ENCODE assay signal across 8 cellular contexts in the genomic region with DNA sequence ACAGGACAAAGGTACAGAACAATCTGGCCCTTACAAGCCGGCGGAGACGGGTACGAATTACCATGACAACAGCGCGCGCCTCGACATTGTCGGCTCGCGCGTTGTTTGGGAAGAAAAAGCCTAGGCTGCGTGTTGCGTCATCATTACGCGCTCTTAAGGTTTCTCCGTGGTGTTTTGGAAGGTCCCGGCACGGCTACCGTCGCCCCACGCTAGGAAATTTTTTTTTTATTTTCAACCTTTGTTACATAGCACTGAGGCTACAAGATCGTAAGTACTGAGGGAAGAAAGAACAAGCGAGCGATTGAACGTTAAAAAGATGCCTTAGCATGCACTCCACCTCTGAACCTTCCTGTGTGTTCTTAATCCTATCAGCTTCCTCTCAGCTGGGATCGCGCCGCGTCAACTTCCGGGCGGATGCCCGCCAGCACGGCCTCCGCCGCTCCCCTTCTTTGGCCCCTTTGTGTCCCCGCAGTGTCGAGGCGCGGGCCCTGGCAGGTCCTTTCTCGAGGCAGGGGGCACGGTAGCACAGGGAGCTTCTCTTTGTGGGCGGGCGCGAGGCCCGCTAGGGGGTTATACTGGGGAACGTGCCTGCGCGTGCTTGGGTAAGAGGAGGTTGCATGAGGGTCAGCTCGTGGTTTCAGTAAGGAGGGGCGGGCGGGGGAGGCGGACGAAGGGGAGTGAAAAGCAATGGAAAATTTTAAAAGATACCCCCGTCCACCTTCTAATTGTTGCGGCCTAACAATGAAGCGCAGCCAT. TPM values are rescaled to one million over a fixed set of nuclear protein-coding genes. Genes with fewer than 3 reads are reported as not detected.
DNase-seq lines count a peak whose midpoint lies in the region; ATAC-seq and TF ChIP-seq lines count a peak whose summit lies in the region.

A gene with protein sequence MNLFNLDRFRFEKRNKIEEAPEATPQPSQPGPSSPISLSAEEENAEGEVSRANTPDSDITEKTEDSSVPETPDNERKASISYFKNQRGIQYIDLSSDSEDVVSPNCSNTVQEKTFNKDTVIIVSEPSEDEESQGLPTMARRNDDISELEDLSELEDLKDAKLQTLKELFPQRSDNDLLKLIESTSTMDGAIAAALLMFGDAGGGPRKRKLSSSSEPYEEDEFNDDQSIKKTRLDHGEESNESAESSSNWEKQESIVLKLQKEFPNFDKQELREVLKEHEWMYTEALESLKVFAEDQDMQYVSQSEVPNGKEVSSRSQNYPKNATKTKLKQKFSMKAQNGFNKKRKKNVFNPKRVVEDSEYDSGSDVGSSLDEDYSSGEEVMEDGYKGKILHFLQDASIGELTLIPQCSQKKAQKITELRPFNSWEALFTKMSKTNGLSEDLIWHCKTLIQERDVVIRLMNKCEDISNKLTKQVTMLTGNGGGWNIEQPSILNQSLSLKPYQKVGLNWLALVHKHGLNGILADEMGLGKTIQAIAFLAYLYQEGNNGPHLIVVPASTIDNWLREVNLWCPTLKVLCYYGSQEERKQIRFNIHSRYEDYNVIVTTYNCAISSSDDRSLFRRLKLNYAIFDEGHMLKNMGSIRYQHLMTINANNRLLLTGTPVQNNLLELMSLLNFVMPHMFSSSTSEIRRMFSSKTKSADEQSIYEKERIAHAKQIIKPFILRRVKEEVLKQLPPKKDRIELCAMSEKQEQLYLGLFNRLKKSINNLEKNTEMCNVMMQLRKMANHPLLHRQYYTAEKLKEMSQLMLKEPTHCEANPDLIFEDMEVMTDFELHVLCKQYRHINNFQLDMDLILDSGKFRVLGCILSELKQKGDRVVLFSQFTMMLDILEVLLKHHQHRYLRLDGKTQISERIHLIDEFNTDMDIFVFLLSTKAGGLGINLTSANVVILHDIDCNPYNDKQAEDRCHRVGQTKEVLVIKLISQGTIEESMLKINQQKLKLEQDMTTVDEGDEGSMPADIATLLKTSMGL (plus strand): TSS at position 397 of the 756 bp plus-strand sequence. CDS start 530 bp downstream, outside the sequence.

- intact Hi-C loops in testis (cut with DNase I; ENCODE audit: low total_unique reads), result no loop called here

- H3K4me3 ChIP-seq in GM06990 (replicated peaks; ENCODE audit: low read depth, low read length) (peak within 1 kb of the TSS; percentile 86), testis (peak within 1 kb of the TSS; percentile 82 to 85)

- H3K4me3 Mint-ChIP-seq in activated naive CD4-positive, alpha-beta T cell treated with anti-CD3 and anti-CD28 coated beads, Interleukin-2, amount 50 U/mL, for 24 hours, result peak within 1 kb of the TSS; percentile 99

- H3K4me1 Mint-ChIP-seq in activated naive CD4-positive, alpha-beta T cell treated with anti-CD3 and anti-CD28 coated beads, Interleukin-2, amount 50 U/mL, for 24 hours, result peaks cover 42% of the 10 kb centered on the region

- H3K27ac Mint-ChIP-seq in activated naive CD4-positive, alpha-beta T cell treated with anti-CD3 and anti-CD28 coated beads, Interleukin-2, amount 50 U/mL, for 24 hours, result peak within 1 kb of the TSS; percentile 100

- peaks cover 14% of the 10 kb centered on the region for H3K4me1 ChIP-seq in testis

- WGBS in testis, 2 donors, result 0 to 1% methylated on average over 35 to 57 of the region's 57 CpGs

- peak; percentile 90 for DNase-seq in GM06990 (ENCODE audit: extremely low read depth, insufficient read length)
- peak; percentile 97 for DNase-seq in NCI-H1092 (lab: John Stamatoyannopoulos, UW)
- DNase-seq in glomerular visceral epithelial cell (ENCODE audit: extremely low spot score), result peak; percentile 91
- DNase-seq in omental fat pad (ENCODE audit: low spot score), result peak; percentile 75
- peak; percentile 98 for DNase-seq in testis

- no peak for TF ChIP-seq CTCF in GM06990 (IDR thresholded peaks at IDR 0.05; ENCODE audit: insufficient read depth, low read length, poor library complexity, severe bottlenecking)
- no peak for TF ChIP-seq CTCF in omental fat pad (IDR thresholded peaks at IDR 0.05)
- no peak for TF ChIP-seq CTCF in testis (IDR thresholded peaks at IDR 0.05)

- H3K27ac ChIP-seq in testis, result peak within 1 kb of the TSS; percentile 83 to 95

- H3K36me3 ChIP-seq in GM06990 (ENCODE audit: control insufficient read depth, insufficient read depth, low read length), result no peaks in the 10 kb centered on the region; the same call in 1 of the 2 replicates
- H3K36me3 ChIP-seq in testis (ENCODE audit: low read depth, missing control alignments), result no peaks in the 10 kb centered on the region

- peaks cover 17% of the 10 kb centered on the region for H3K36me3 Mint-ChIP-seq in activated naive CD4-positive, alpha-beta T cell treated with anti-CD3 and anti-CD28 coated beads, Interleukin-2, amount 50 U/mL, for 24 hours

- ATAC-seq in HG02588 (IDR thresholded peaks at IDR 0.05; ENCODE audit: unreplicated experiment), result peak; percentile 94
- peak; percentile 96 for ATAC-seq in SK-N-SH treated with all-trans-retinoic acid at 6 μM for 48 hours
- ATAC-seq in omental fat pad (ENCODE audit: low FRiP score), result peak; percentile 92

- no peaks in the 10 kb centered on the region for H3K9me3 ChIP-seq in testis

- H3K27me3 ChIP-seq in GM06990 (replicated peaks; ENCODE audit: control insufficient read depth, insufficient read depth, low read length) (no peaks in the 10 kb centered on the region), testis (no peaks in the 10 kb centered on the region)

- no peaks in the 10 kb centered on the region for H3K9me3 Mint-ChIP-seq in activated naive CD4-positive, alpha-beta T cell treated with anti-CD3 and anti-CD28 coated beads, Interleukin-2, amount 50 U/mL, for 24 hours

- no peak for TF ChIP-seq POLR2A in testis (IDR thresholded peaks at IDR 0.05)

- H3K27me3 Mint-ChIP-seq in activated naive CD4-positive, alpha-beta T cell treated with anti-CD3 and anti-CD28 coated beads, Interleukin-2, amount 50 U/mL, for 24 hours, result no peaks in the 10 kb centered on the region

TF ChIP-seq in SK-N-SH treated with all-trans-retinoic acid at 6 μM for 48 hours, 23 proteins besides CTCF, POLR2A, EP300 and RAD21:
- TF ChIP-seq, protein P1, sequence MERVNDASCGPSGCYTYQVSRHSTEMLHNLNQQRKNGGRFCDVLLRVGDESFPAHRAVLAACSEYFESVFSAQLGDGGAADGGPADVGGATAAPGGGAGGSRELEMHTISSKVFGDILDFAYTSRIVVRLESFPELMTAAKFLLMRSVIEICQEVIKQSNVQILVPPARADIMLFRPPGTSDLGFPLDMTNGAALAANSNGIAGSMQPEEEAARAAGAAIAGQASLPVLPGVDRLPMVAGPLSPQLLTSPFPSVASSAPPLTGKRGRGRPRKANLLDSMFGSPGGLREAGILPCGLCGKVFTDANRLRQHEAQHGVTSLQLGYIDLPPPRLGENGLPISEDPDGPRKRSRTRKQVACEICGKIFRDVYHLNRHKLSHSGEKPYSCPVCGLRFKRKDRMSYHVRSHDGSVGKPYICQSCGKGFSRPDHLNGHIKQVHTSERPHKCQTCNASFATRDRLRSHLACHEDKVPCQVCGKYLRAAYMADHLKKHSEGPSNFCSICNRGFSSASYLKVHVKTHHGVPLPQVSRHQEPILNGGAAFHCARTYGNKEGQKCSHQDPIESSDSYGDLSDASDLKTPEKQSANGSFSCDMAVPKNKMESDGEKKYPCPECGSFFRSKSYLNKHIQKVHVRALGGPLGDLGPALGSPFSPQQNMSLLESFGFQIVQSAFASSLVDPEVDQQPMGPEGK (CRISPR knock-in tag; IDR thresholded peaks at IDR 0.05; ENCODE audit: borderline replicate concordance), result 0 out of 2 replicates have a peak, but pooled peaks have one; percentile 15
- no peak for TF ChIP-seq ZNF565 (CRISPR knock-in tag; conservative IDR thresholded peaks at IDR 0.05; ENCODE audit: low read depth)
- no peak for TF ChIP-seq TCF4 (CRISPR knock-in tag; IDR thresholded peaks at IDR 0.05; ENCODE audit: borderline replicate concordance)
- TF ChIP-seq ARNTL (CRISPR knock-in tag; IDR thresholded peaks at IDR 0.05; ENCODE audit: borderline replicate concordance, low read depth), result no peak
- no peak for TF ChIP-seq PPARA (CRISPR knock-in tag; IDR thresholded peaks at IDR 0.05; ENCODE audit: borderline replicate concordance)
- TF ChIP-seq, protein P2, sequence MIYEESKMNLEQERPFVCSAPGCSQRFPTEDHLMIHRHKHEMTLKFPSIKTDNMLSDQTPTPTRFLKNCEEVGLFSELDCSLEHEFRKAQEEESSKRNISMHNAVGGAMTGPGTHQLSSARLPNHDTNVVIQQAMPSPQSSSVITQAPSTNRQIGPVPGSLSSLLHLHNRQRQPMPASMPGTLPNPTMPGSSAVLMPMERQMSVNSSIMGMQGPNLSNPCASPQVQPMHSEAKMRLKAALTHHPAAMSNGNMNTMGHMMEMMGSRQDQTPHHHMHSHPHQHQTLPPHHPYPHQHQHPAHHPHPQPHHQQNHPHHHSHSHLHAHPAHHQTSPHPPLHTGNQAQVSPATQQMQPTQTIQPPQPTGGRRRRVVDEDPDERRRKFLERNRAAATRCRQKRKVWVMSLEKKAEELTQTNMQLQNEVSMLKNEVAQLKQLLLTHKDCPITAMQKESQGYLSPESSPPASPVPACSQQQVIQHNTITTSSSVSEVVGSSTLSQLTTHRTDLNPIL (CRISPR knock-in tag; IDR thresholded peaks at IDR 0.05; ENCODE audit: low read depth), result no peak
- TF ChIP-seq RARB (CRISPR knock-in tag; IDR thresholded peaks at IDR 0.05), result 0 out of 2 replicates have a peak, but pooled peaks have one; percentile 32
- TF ChIP-seq ZNF70 (CRISPR knock-in tag; IDR thresholded peaks at IDR 0.05), result peak; percentile 29; the same call in 1 of the 2 replicates
- TF ChIP-seq ISL1 (CRISPR knock-in tag; IDR thresholded peaks at IDR 0.05), result no peak

RNA-seq across cellular contexts. Expression of the gene that starts here (rescaled TPM):
- total RNA-seq in omental fat pad (10 to 100 TPM; 16.6 to 31.7 (median 18.9) TPM), testis (10 to 100 TPM; 31.7 to 35.6 TPM)
- 17.4 TPM for polyA plus RNA-seq in testis (ENCODE audit: insufficient read depth, low read depth, low replicate concordance)

Comparison
In these comparisons a context has a peak if more than half of its experiments do, and no peak if none do; other contexts are left out.
1. Peak in every context shown above with its lines: DNase-seq, ATAC-seq, H3K4me3 ChIP-seq and H3K27ac ChIP-seq.